24 cellular contexts compared by ENCODE assay signal in genomic region chr1:185229981-185230380, GRCh38.
DNase-seq lines count a peak whose midpoint lies in the region; ATAC-seq and TF ChIP-seq lines count a peak whose summit lies in the region.
"Had no signal": no experiment of that assay in that cellular context is flagged by ENCODE, and none has a peak within 500 bp of the region (broad histone marks: within the 10 kb centered on the region; RNA-seq: fewer than 3 reads in every experiment).

No MANE protein-coding gene starts in this region.

- H3K9me3 ChIP-seq in osteoblast (ENCODE audit: low read depth, low read length): no peaks in the 10 kb centered on the region
- H3K9me3 ChIP-seq: A549; BLaER1 treated with 17β-estradiol and CSF1 and Interleukin-3, amounts not matched to agents 10 nM and 100 nM; MG63 had no signal

- no peaks in the 10 kb centered on the region for H3K4me1 ChIP-seq in osteoblast (ENCODE audit: insufficient read depth, low read length)
- H3K4me1 ChIP-seq: A549; BLaER1 treated with 17β-estradiol and CSF1 and Interleukin-3, amounts not matched to agents 10 nM and 100 nM had no signal

- peak overlapping the region; percentile 6 for H2AFZ ChIP-seq in osteoblast (ENCODE audit: low read length)
- H2AFZ ChIP-seq: GM23248, PC-9 had no signal

- no peak overlapping the region for H3K4me2 ChIP-seq in osteoblast (ENCODE audit: insufficient read depth, low read length)
- H3K4me2 ChIP-seq: A549; BLaER1 treated with 17β-estradiol and CSF1 and Interleukin-3, amounts not matched to agents 10 nM and 100 nM; PC-9 had no signal

- H3K36me3 ChIP-seq in osteoblast (ENCODE audit: insufficient read depth, low read length): no peaks in the 10 kb centered on the region
- H3K36me3 ChIP-seq: MG63 had no signal

- no peaks in the 10 kb centered on the region for H3K27me3 ChIP-seq in osteoblast (ENCODE audit: insufficient read depth, low read length)
- H3K27me3 ChIP-seq: BLaER1 treated with 17β-estradiol and CSF1 and Interleukin-3, amounts not matched to agents 10 nM and 100 nM; MG63 had no signal

- no peak overlapping the region for H3K4me3 ChIP-seq in osteoblast (ENCODE audit: insufficient read depth, low read length)
- H3K4me3 ChIP-seq: A549; BLaER1 treated with 17β-estradiol and CSF1 and Interleukin-3, amounts not matched to agents 10 nM and 100 nM; GM23248; MG63; PC-9 had no signal

- no peak overlapping the region for H3K27ac ChIP-seq in osteoblast (ENCODE audit: low read depth, low read length)
- H3K27ac ChIP-seq: A549; BLaER1 treated with 17β-estradiol and CSF1 and Interleukin-3, amounts not matched to agents 10 nM and 100 nM; GM23248; PC-9 had no signal

- H4K20me1 ChIP-seq in osteoblast (ENCODE audit: insufficient read depth, low read length): no peaks in the 10 kb centered on the region
- H4K20me1 ChIP-seq: BLaER1 treated with 17β-estradiol and CSF1 and Interleukin-3, amounts not matched to agents 10 nM and 100 nM had no signal

- H3K79me2 ChIP-seq in osteoblast (ENCODE audit: insufficient read depth, low read length): no peaks in the 10 kb centered on the region

- no peak for ATAC-seq in GM21723 (IDR thresholded peaks at IDR 0.05; ENCODE audit: unreplicated experiment)
- ATAC-seq: A549 had no signal

- TF ChIP-seq CTCF in osteoblast (IDR thresholded peaks at IDR 0.05; ENCODE audit: extremely low read depth, low read depth, low read length): no peak

- peak; percentile 67 for DNase-seq in EH (ENCODE audit: low read depth)
- peak; percentile 2 for DNase-seq in LoVo (ENCODE audit: low spot score)
- no peak for DNase-seq in osteoblast (ENCODE audit: insufficient read length, low spot score, missing footprints)
- DNase-seq in AG20443 (ENCODE audit: low spot score): no peak
- DNase-seq in stimulated activated CD4-positive, alpha-beta T cell treated with anti-CD3 and anti-CD28 coated beads, Interleukin-1b, Interleukin-23, amount 100 ng/mL, for 48 hours: no peak
- no peak for DNase-seq in Ammon's horn (ENCODE audit: low spot score)
- DNase-seq: CD4-positive, alpha-beta T cell; EL; GF-D8; GM23248; H7; KBM-7; MG63; NCI-H1105 treated with DMSO at 0.1 percent for 48 hours; NCI-H2029; NCI-H446 treated with DMSO at 0.1 percent for 48 hours; NCI-H526; NCI-H82; PC-9; Right ventricle myocardium superior; T-helper 1 cell had no signal

Comparison
In these comparisons a context has a peak if more than half of its experiments do, and no peak if none do; other contexts are left out.
1. DNase-seq: peak in EH (single experiment) and LoVo (single experiment); none in osteoblast (single experiment), AG20443 (single experiment), stimulated activated CD4-positive, alpha-beta T cell treated with anti-CD3 and anti-CD28 coated beads, Interleukin-1b, Interleukin-23, amount 100 ng/mL, for 48 hours (single experiment) and Ammon's horn (single experiment).